In genomic region chr11:47524200-47524874, GRCh38 we compare ENCODE assay signal across 1 cellular context.
TF ChIP-seq lines count a peak whose summit lies in the region.

No MANE protein-coding gene starts in this region.

TF ChIP-seq in GM12878, 131 proteins besides CTCF, POLR2A, EP300 and RAD21 (continued from another document):
- TF ChIP-seq, protein P1, sequence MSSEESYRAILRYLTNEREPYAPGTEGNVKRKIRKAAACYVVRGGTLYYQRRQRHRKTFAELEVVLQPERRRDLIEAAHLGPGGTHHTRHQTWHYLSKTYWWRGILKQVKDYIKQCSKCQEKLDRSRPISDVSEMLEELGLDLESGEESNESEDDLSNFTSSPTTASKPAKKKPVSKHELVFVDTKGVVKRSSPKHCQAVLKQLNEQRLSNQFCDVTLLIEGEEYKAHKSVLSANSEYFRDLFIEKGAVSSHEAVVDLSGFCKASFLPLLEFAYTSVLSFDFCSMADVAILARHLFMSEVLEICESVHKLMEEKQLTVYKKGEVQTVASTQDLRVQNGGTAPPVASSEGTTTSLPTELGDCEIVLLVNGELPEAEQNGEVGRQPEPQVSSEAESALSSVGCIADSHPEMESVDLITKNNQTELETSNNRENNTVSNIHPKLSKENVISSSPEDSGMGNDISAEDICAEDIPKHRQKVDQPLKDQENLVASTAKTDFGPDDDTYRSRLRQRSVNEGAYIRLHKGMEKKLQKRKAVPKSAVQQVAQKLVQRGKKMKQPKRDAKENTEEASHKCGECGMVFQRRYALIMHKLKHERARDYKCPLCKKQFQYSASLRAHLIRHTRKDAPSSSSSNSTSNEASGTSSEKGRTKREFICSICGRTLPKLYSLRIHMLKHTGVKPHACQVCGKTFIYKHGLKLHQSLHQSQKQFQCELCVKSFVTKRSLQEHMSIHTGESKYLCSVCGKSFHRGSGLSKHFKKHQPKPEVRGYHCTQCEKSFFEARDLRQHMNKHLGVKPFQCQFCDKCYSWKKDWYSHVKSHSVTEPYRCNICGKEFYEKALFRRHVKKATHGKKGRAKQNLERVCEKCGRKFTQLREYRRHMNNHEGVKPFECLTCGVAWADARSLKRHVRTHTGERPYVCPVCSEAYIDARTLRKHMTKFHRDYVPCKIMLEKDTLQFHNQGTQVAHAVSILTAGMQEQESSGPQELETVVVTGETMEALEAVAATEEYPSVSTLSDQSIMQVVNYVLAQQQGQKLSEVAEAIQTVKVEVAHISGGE (CRISPR knock-in tag; IDR thresholded peaks at IDR 0.05): no peak
- TF ChIP-seq ASH2L (IDR thresholded peaks at IDR 0.05; ENCODE audit: borderline replicate concordance, low read depth): no peak
- TF ChIP-seq SMARCA5 (IDR thresholded peaks at IDR 0.05): no peak
- TF ChIP-seq PAX5 (IDR thresholded peaks at IDR 0.05; ENCODE audit: borderline replicate concordance, low read depth, low read length): no peak
- TF ChIP-seq TAF1 (IDR thresholded peaks at IDR 0.05; ENCODE audit: borderline replicate concordance, low read depth, low read length): no peak
- TF ChIP-seq, protein P2, sequence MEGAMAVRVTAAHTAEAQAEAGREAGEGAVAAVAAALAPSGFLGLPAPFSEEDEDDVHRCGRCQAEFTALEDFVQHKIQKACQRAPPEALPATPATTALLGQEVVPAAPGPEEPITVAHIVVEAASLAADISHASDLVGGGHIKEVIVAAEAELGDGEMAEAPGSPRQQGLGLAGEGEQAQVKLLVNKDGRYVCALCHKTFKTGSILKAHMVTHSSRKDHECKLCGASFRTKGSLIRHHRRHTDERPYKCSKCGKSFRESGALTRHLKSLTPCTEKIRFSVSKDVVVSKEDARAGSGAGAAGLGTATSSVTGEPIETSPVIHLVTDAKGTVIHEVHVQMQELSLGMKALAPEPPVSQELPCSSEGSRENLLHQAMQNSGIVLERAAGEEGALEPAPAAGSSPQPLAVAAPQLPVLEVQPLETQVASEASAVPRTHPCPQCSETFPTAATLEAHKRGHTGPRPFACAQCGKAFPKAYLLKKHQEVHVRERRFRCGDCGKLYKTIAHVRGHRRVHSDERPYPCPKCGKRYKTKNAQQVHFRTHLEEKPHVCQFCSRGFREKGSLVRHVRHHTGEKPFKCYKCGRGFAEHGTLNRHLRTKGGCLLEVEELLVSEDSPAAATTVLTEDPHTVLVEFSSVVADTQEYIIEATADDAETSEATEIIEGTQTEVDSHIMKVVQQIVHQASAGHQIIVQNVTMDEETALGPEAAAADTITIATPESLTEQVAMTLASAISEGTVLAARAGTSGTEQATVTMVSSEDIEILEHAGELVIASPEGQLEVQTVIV (IDR thresholded peaks at IDR 0.05; ENCODE audit: borderline replicate concordance, partially characterized antibody): no peak
- no peak for TF ChIP-seq ESRRA (IDR thresholded peaks at IDR 0.05; ENCODE audit: low read length)
- no peak for TF ChIP-seq SP1 (IDR thresholded peaks at IDR 0.05; ENCODE audit: low read depth, low read length)
- no peak for TF ChIP-seq MEF2B (IDR thresholded peaks at IDR 0.05; ENCODE audit: partially characterized antibody, poor library complexity, severe bottlenecking)
- no peak for TF ChIP-seq SREBF2 (IDR thresholded peaks at IDR 0.05; ENCODE audit: low read length)
- no peak for TF ChIP-seq EGR1 (IDR thresholded peaks at IDR 0.05; ENCODE audit: borderline replicate concordance in 1 of 2, low read depth in 2 of 2, low read length in 2 of 2)
- TF ChIP-seq IKZF2 (IDR thresholded peaks at IDR 0.05): no peak
TF ChIP-seq in GM12878: peak in this region for 0.
